Comparison of ENCODE assay signal across 1 cellular context in the genomic region with DNA sequence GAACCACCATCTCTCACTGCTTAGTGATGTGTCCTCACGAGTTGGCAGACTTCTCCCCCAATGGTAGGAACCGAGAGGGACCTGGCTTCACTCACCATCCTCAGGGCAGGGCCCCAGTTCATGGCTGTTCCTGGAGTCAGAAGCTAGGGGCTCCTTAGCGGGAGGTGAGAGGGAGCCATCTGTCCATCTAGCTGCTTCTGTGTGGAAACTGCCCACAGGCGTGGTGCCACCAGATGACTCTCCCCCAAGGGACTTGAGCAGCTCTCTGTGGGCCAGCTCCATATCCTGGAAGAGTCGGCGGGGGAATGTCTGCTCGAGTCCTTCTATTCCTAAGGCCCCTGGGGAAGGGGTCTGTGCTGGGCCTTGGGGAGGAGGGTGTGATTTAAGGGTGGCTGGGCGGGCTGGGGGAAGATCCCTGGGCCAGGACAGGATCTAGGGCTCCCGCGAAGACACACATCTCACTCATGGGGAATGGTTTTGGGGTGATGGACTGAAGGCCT.
A peak's percentile ranks its signal among the peaks of the same experiment; 100 is the strongest.
TF ChIP-seq lines count a peak whose summit lies in the region.

No MANE protein-coding gene starts in this region.

TF ChIP-seq in GM12878, 131 proteins besides CTCF, POLR2A, EP300 and RAD21:
- TF ChIP-seq MEF2B (IDR thresholded peaks at IDR 0.05; ENCODE audit: partially characterized antibody, poor library complexity, severe bottlenecking) (peak; percentile 29), CEBPB (IDR thresholded peaks at IDR 0.05; ENCODE audit: borderline replicate concordance in 1 of 2, low read depth in 2 of 2, low read length in 2 of 2) (no peak)
